10 cellular contexts compared by ENCODE assay signal in the genomic region with DNA sequence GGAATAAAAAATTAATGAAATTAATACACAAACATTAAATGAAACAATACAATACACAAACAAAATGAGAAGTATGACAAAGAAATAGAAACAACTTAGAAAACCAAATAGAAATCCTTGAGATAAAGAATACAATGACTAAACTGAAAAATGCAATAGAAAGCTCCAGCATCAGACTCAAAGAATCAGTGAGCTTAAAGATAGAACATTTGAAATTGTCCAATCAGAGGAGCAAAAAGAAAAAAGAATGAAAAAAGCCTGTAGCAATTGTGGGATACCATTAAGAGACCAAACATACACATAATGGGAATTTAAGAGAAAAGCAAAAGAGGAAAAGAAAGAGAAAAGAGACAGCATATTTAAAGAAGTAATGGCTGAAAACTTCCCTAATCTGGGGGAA. TPM values are rescaled to one million over a fixed set of nuclear protein-coding genes. Genes with fewer than 3 reads are reported as not detected.
"Had no signal": no experiment of that assay in that cellular context is flagged by ENCODE, and none has a peak within 500 bp of the region (broad histone marks: within the 10 kb centered on the region; RNA-seq: fewer than 3 reads in every experiment).

No MANE protein-coding gene starts in this region.

- DNase-seq: H9, HCEC 1CT, IMR-90, KBM-7 had no signal

- H3K4me3 Mint-ChIP-seq: GM23338, H9 had no signal

- H3K4me1 Mint-ChIP-seq: GM23338, H9 had no signal

- H3K4me3 ChIP-seq: GM23338 had no signal

- FAIRE-seq: H1, H54 had no signal

- H3K9me3 Mint-ChIP-seq: GM23338, H9 had no signal

- H3K27ac ChIP-seq: HL-60, KMS-11 had no signal

- ATAC-seq: GM23338 had no signal

- H3K27ac Mint-ChIP-seq: GM23338, H9 had no signal

RNA-seq across cellular contexts. Expression of gene EMCN, which starts 25.7 kb away (rescaled TPM):
- total RNA-seq: GM23338, H1, H9, HT1080, IMR-90 had no signal
